Comparison of ENCODE assay signal across 9 cellular contexts in genomic region chr7:24971333-24972165, GRCh38. TPM values are rescaled to one million over a fixed set of nuclear protein-coding genes. Genes with fewer than 3 reads are reported as not detected.
DNase-seq lines count a peak whose midpoint lies in the region; ATAC-seq and TF ChIP-seq lines count a peak whose summit lies in the region.
"Had no signal": no experiment of that assay in that cellular context is flagged by ENCODE, and none has a peak within 500 bp of the region (broad histone marks: within the 10 kb centered on the region; RNA-seq: fewer than 3 reads in every experiment).

No MANE protein-coding gene starts in this region.

- H3K4me3 ChIP-seq in SJCRH30: peak overlapping the region; percentile 21
- no peak overlapping the region for H3K4me3 ChIP-seq in fibroblast of lung (replicated peaks in 1 of 4; ENCODE audit: control extremely low read depth in 1 of 4, insufficient read depth in 1 of 4, low read depth in 3 of 4, low read length in 4 of 4)
- H3K4me3 ChIP-seq: heart left ventricle had no signal

- H3K9ac ChIP-seq in fibroblast of lung (ENCODE audit: insufficient read depth, low read length): no peak overlapping the region

- H3K36me3 Mint-ChIP-seq in activated naive CD8-positive, alpha-beta T cell treated with anti-CD3 and anti-CD28 coated beads, Interleukin-2, amount 10 ng/mL, durations not matched to agents 7 days and 5 days: peaks cover 13% of the 10 kb centered on the region
- H3K36me3 Mint-ChIP-seq in activated naive CD8-positive, alpha-beta T cell treated with anti-CD3 and anti-CD28 coated beads for 36 hours: peaks cover 14% of the 10 kb centered on the region
- no peaks in the 10 kb centered on the region for H3K36me3 Mint-ChIP-seq in type B pancreatic cell

- H3K9me3 Mint-ChIP-seq in activated naive CD8-positive, alpha-beta T cell treated with anti-CD3 and anti-CD28 coated beads, Interleukin-2, amount 10 ng/mL, durations not matched to agents 7 days and 5 days: no peaks in the 10 kb centered on the region
- H3K9me3 Mint-ChIP-seq in activated naive CD8-positive, alpha-beta T cell treated with anti-CD3 and anti-CD28 coated beads for 36 hours: no peaks in the 10 kb centered on the region
- H3K9me3 Mint-ChIP-seq in type B pancreatic cell: no peaks in the 10 kb centered on the region

- no peak for DNase-seq in activated naive CD8-positive, alpha-beta T cell treated with anti-CD3 and anti-CD28 coated beads, Interleukin-2, amount 10 ng/mL, durations not matched to agents 7 days and 5 days
- DNase-seq in activated naive CD8-positive, alpha-beta T cell treated with anti-CD3 and anti-CD28 coated beads for 36 hours: no peak
- DNase-seq in SJCRH30 (peak; percentile 89 to 91), fibroblast of lung (ENCODE audit: low read depth in 2 of 2) (peak; percentile 93 to 98), type B pancreatic cell (ENCODE audit: extremely low spot score, unreplicated experiment) (no peak)
- no peak for DNase-seq in activated effector memory CD4-positive, alpha-beta T cell treated with anti-CD3 and anti-CD28 coated beads, Interleukin-2, amount 50 U/mL, for 16 hours
- DNase-seq: heart left ventricle had no signal

- H3K36me3 ChIP-seq in SJCRH30 (no peaks in the 10 kb centered on the region), fibroblast of lung (ENCODE audit: control insufficient read depth, insufficient read depth, low read length) (no peaks in the 10 kb centered on the region)
- H3K36me3 ChIP-seq: heart left ventricle had no signal

- no peak for TF ChIP-seq CTCF in fibroblast of lung (conservative IDR thresholded peaks at IDR 0.05 in 1 of 2, IDR thresholded peaks at IDR 0.05 in 1 of 2; ENCODE audit: low read depth in 1 of 2, low read length in 2 of 2)
- no peak for TF ChIP-seq CTCF in type B pancreatic cell (conservative IDR thresholded peaks at IDR 0.05)

- POLR2A ChIA-PET in activated naive CD8-positive, alpha-beta T cell treated with anti-CD3 and anti-CD28 coated beads, Interleukin-2, amount 10 ng/mL, durations not matched to agents 7 days and 5 days (lab: Charles Lee): no interaction called here

- H3K4me3 Mint-ChIP-seq in activated naive CD8-positive, alpha-beta T cell treated with anti-CD3 and anti-CD28 coated beads, Interleukin-2, amount 10 ng/mL, durations not matched to agents 7 days and 5 days: peak overlapping the region; percentile 6
- no peak overlapping the region for H3K4me3 Mint-ChIP-seq in activated naive CD8-positive, alpha-beta T cell treated with anti-CD3 and anti-CD28 coated beads for 36 hours
- H3K4me3 Mint-ChIP-seq in type B pancreatic cell: peak overlapping the region; percentile 51

- H3K4me1 ChIP-seq in SJCRH30 (peaks cover 27% of the 10 kb centered on the region), fibroblast of lung (ENCODE audit: control insufficient read depth, extremely low read depth, insufficient read depth, low read length) (peaks cover 20% of the 10 kb centered on the region)

- ATAC-seq in activated naive CD8-positive, alpha-beta T cell treated with anti-CD3 and anti-CD28 coated beads, Interleukin-2, amount 10 ng/mL, durations not matched to agents 7 days and 5 days (ENCODE audit: low read depth): no peak
- no peak for ATAC-seq in GM21723 (IDR thresholded peaks at IDR 0.05; ENCODE audit: unreplicated experiment)
- no peak for ATAC-seq in GM18868 (IDR thresholded peaks at IDR 0.05; ENCODE audit: unreplicated experiment)

- no peaks in the 10 kb centered on the region for H4K20me1 ChIP-seq in fibroblast of lung (ENCODE audit: control insufficient read depth, extremely low read depth, insufficient read depth, low read length)

- H3K4me1 Mint-ChIP-seq in activated naive CD8-positive, alpha-beta T cell treated with anti-CD3 and anti-CD28 coated beads, Interleukin-2, amount 10 ng/mL, durations not matched to agents 7 days and 5 days: peaks cover 62% of the 10 kb centered on the region
- peaks cover 62% of the 10 kb centered on the region for H3K4me1 Mint-ChIP-seq in activated naive CD8-positive, alpha-beta T cell treated with anti-CD3 and anti-CD28 coated beads for 36 hours
- peaks cover 18% of the 10 kb centered on the region for H3K4me1 Mint-ChIP-seq in type B pancreatic cell (ENCODE audit: unreplicated experiment)

- no peaks in the 10 kb centered on the region for H3K9me3 ChIP-seq in SJCRH30 (replicated peaks)
- no peaks in the 10 kb centered on the region for H3K9me3 ChIP-seq in fibroblast of lung (ENCODE audit: control insufficient read depth, insufficient read depth, low read depth, low read length)
- H3K9me3 ChIP-seq: heart left ventricle had no signal

- H3K4me2 ChIP-seq in fibroblast of lung (ENCODE audit: extremely low read depth, insufficient read depth, low read length): peak overlapping the region; percentile 11

- H3K27me3 Mint-ChIP-seq in activated naive CD8-positive, alpha-beta T cell treated with anti-CD3 and anti-CD28 coated beads, Interleukin-2, amount 10 ng/mL, durations not matched to agents 7 days and 5 days: no peaks in the 10 kb centered on the region
- no peaks in the 10 kb centered on the region for H3K27me3 Mint-ChIP-seq in activated naive CD8-positive, alpha-beta T cell treated with anti-CD3 and anti-CD28 coated beads for 36 hours
- peaks cover 5% of the 10 kb centered on the region for H3K27me3 Mint-ChIP-seq in type B pancreatic cell

- H3K27me3 ChIP-seq in SJCRH30 (no peaks in the 10 kb centered on the region), fibroblast of lung (ENCODE audit: control insufficient read depth, insufficient read depth, low read length) (no peaks in the 10 kb centered on the region)
- H3K27me3 ChIP-seq: heart left ventricle had no signal

- H3K27ac ChIP-seq in SJCRH30: peak overlapping the region; percentile 82
- H3K27ac ChIP-seq in fibroblast of lung (ENCODE audit: insufficient read depth, low read length): peak overlapping the region; percentile 95
- H3K27ac ChIP-seq: heart left ventricle had no signal

- H3K27ac Mint-ChIP-seq in activated naive CD8-positive, alpha-beta T cell treated with anti-CD3 and anti-CD28 coated beads, Interleukin-2, amount 10 ng/mL, durations not matched to agents 7 days and 5 days: no peak overlapping the region
- no peak overlapping the region for H3K27ac Mint-ChIP-seq in activated naive CD8-positive, alpha-beta T cell treated with anti-CD3 and anti-CD28 coated beads for 36 hours
- H3K27ac Mint-ChIP-seq in type B pancreatic cell: peak overlapping the region; percentile 88

- H3K79me2 ChIP-seq in fibroblast of lung (ENCODE audit: control insufficient read depth, insufficient read depth, low read length): peaks cover 88% of the 10 kb centered on the region

- no peak overlapping the region for H2AFZ ChIP-seq in fibroblast of lung (ENCODE audit: low read length)

RNA-seq across cellular contexts. Expression of gene OSBPL3, which starts 8.4 kb away (rescaled TPM):
- 10 to 100 TPM; 47.8 to 60.1 TPM for total RNA-seq in activated naive CD8-positive, alpha-beta T cell treated with anti-CD3 and anti-CD28 coated beads, Interleukin-2, amount 10 ng/mL, durations not matched to agents 7 days and 5 days
- 10 to 100 TPM; 40.8 to 44.1 TPM for total RNA-seq in activated naive CD8-positive, alpha-beta T cell treated with anti-CD3 and anti-CD28 coated beads for 36 hours
- total RNA-seq in SJCRH30 (2014; rRNA removed; shearing (Covaris generic)): 26.1 and 32.8 TPM in 2 replicates
- total RNA-seq in fibroblast of lung: 22.6 and 70.2 TPM in 2 replicates
- polyA plus RNA-seq in fibroblast of lung: 22.7 and 38.2 TPM in 2 replicates
- 14.4 and 25.6 TPM in 2 replicates for polyA plus RNA-seq in fibroblast of lung (2012)
- 8.6 and 29.1 TPM in 2 replicates for polyA minus RNA-seq in fibroblast of lung (ENCODE audit: low replicate concordance)
- total RNA-seq in type B pancreatic cell (ENCODE audit: low replicate concordance): 18.3 and 43.7 TPM in 2 replicates

Comparison
In these comparisons a context has a peak if more than half of its experiments do, and no peak if none do; other contexts are left out.
1. DNase-seq: peak in SJCRH30 (2 of 2) and fibroblast of lung (2 of 2); none in activated naive CD8-positive, alpha-beta T cell treated with anti-CD3 and anti-CD28 coated beads, Interleukin-2, amount 10 ng/mL, durations not matched to agents 7 days and 5 days (single experiment), activated naive CD8-positive, alpha-beta T cell treated with anti-CD3 and anti-CD28 coated beads for 36 hours (single experiment), type B pancreatic cell (single experiment) and activated effector memory CD4-positive, alpha-beta T cell treated with anti-CD3 and anti-CD28 coated beads, Interleukin-2, amount 50 U/mL, for 16 hours (single experiment).